ENCODE assay signal across 9 cellular contexts in genomic region chr20:35490736-35491181, GRCh38. TPM values are rescaled to one million over a fixed set of nuclear protein-coding genes. Genes with fewer than 3 reads are reported as not detected.
DNase-seq lines count a peak whose midpoint lies in the region; ATAC-seq, FAIRE-seq and TF ChIP-seq lines count a peak whose summit lies in the region.
"Had no signal": no experiment of that assay in that cellular context is flagged by ENCODE, and none has a peak within 500 bp of the region (broad histone marks: within the 10 kb centered on the region; RNA-seq: fewer than 3 reads in every experiment).

No MANE protein-coding gene starts in this region.

- H3K27me3 ChIP-seq in spleen (replicated peaks in 1 of 7) (no peaks in the 10 kb centered on the region), ovary (no peaks in the 10 kb centered on the region)

- TF ChIP-seq CTCF in spleen (IDR thresholded peaks at IDR 0.05 in 8 of 11, conservative IDR thresholded peaks at IDR 0.05 in 3 of 11), result no peak
- no peak for TF ChIP-seq CTCF in D721Med (IDR thresholded peaks at IDR 0.05; ENCODE audit: insufficient read depth, missing control alignments)
- TF ChIP-seq CTCF in ovary (IDR thresholded peaks at IDR 0.05), result no peak

- peaks cover 43% of the 10 kb centered on the region for H3K36me3 Mint-ChIP-seq in T-helper 1 cell treated with Interleukin-12 subunit alpha and Interleukin-12 subunit beta and Interleukin-4 antibody, amounts not matched to agents 30 μg/mL and 1 μg/mL, for 36 hours (ENCODE audit: low read depth)
- peaks cover 55% of the 10 kb centered on the region for H3K36me3 Mint-ChIP-seq in activated naive CD8-positive, alpha-beta T cell treated with anti-CD3 and anti-CD28 coated beads, Interleukin-2, amount 50 U/mL, for 24 hours (ENCODE audit: low read depth)

- no peak for TF ChIP-seq EP300 in ovary (IDR thresholded peaks at IDR 0.05)

- no peaks in the 10 kb centered on the region for H3K27me3 Mint-ChIP-seq in T-helper 1 cell treated with Interleukin-12 subunit alpha and Interleukin-12 subunit beta and Interleukin-4 antibody, amounts not matched to agents 30 μg/mL and 1 μg/mL, for 36 hours (ENCODE audit: low read depth)
- no peaks in the 10 kb centered on the region for H3K27me3 Mint-ChIP-seq in activated naive CD8-positive, alpha-beta T cell treated with anti-CD3 and anti-CD28 coated beads, Interleukin-2, amount 50 U/mL, for 24 hours

- H3K4me3 ChIP-seq in spleen (peak overlapping the region; percentile 26 to 75 (median 54)), ovary (no peak overlapping the region)
- H3K4me3 ChIP-seq: K562 had no signal

- ATAC-seq in HG02970 (IDR thresholded peaks at IDR 0.05; ENCODE audit: low FRiP score, unreplicated experiment), result peak; percentile 77
- peak; percentile 100 for ATAC-seq in activated naive CD8-positive, alpha-beta T cell treated with anti-CD3 and anti-CD28 coated beads, Interleukin-2, amount 50 U/mL, for 24 hours
- ATAC-seq: K562 had no signal

- no peaks in the 10 kb centered on the region for H3K9me3 Mint-ChIP-seq in T-helper 1 cell treated with Interleukin-12 subunit alpha and Interleukin-12 subunit beta and Interleukin-4 antibody, amounts not matched to agents 30 μg/mL and 1 μg/mL, for 36 hours
- H3K9me3 Mint-ChIP-seq in activated naive CD8-positive, alpha-beta T cell treated with anti-CD3 and anti-CD28 coated beads, Interleukin-2, amount 50 U/mL, for 24 hours, result no peaks in the 10 kb centered on the region

- FAIRE-seq in D721Med (lab: Jason Lieb, UNC), result no peak
- FAIRE-seq: K562 had no signal

- H3K4me1 ChIP-seq in spleen, result peaks cover 19 to 88% (median 60%) of the 10 kb centered on the region in 6 donors
- H3K4me1 ChIP-seq in ovary (ENCODE audit: insufficient read depth), result no peaks in the 10 kb centered on the region

- intact Hi-C loops in spleen (cut with DNase I; ENCODE audit: low total_unique reads), result no loop called here
- intact Hi-C loops in ovary (cut with DNase I), result no loop called here

- 12 to 18% (median 17%) methylated on average over 6 of the region's 6 CpGs for WGBS in spleen, 5 donors
- 84 to 97% (median 90%) methylated on average over 6 of the region's 6 CpGs for WGBS in ovary, 3 donors

- H3K4me1 Mint-ChIP-seq in T-helper 1 cell treated with Interleukin-12 subunit alpha and Interleukin-12 subunit beta and Interleukin-4 antibody, amounts not matched to agents 30 μg/mL and 1 μg/mL, for 36 hours (ENCODE audit: low read depth), result peaks cover 42% of the 10 kb centered on the region
- H3K4me1 Mint-ChIP-seq in activated naive CD8-positive, alpha-beta T cell treated with anti-CD3 and anti-CD28 coated beads, Interleukin-2, amount 50 U/mL, for 24 hours, result peaks cover 43% of the 10 kb centered on the region

- H3K36me3 ChIP-seq in spleen, result peaks cover 5 to 80% (median 33%) of the 10 kb centered on the region in 6 donors
- no peaks in the 10 kb centered on the region for H3K36me3 ChIP-seq in ovary

- H3K4me3 Mint-ChIP-seq in T-helper 1 cell treated with Interleukin-12 subunit alpha and Interleukin-12 subunit beta and Interleukin-4 antibody, amounts not matched to agents 30 μg/mL and 1 μg/mL, for 36 hours, result peak overlapping the region; percentile 100
- peak overlapping the region; percentile 95 for H3K4me3 Mint-ChIP-seq in activated naive CD8-positive, alpha-beta T cell treated with anti-CD3 and anti-CD28 coated beads, Interleukin-2, amount 50 U/mL, for 24 hours

- TF ChIP-seq POLR2A in GM18526 (IDR thresholded peaks at IDR 0.05; ENCODE audit: extremely low read depth, insufficient read length) (peak; percentile 64), spleen (IDR thresholded peaks at IDR 0.05) (peak; percentile 15 to 72 (median 36)), ovary (IDR thresholded peaks at IDR 0.05) (no peak)

- H3K27ac Mint-ChIP-seq in T-helper 1 cell treated with Interleukin-12 subunit alpha and Interleukin-12 subunit beta and Interleukin-4 antibody, amounts not matched to agents 30 μg/mL and 1 μg/mL, for 36 hours, result peak overlapping the region; percentile 100
- peak overlapping the region; percentile 94 for H3K27ac Mint-ChIP-seq in activated naive CD8-positive, alpha-beta T cell treated with anti-CD3 and anti-CD28 coated beads, Interleukin-2, amount 50 U/mL, for 24 hours

- H3K9me3 ChIP-seq in spleen (no peaks in the 10 kb centered on the region), ovary (no peaks in the 10 kb centered on the region)

- peak; percentile 63 for DNase-seq in activated naive CD8-positive, alpha-beta T cell treated with anti-CD3 and anti-CD28 coated beads, Interleukin-2, amount 50 U/mL, for 24 hours
- DNase-seq in spleen, result peak; percentile 88
- DNase-seq in NCI-H1694 (lab: John Stamatoyannopoulos, UW), result no peak
- no peak for DNase-seq in D721Med (ENCODE audit: insufficient read length, low spot score)
- DNase-seq in ovary, result no peak

- H3K27ac ChIP-seq in spleen, result peak overlapping the region; percentile 62 to 94 (median 88)
- H3K27ac ChIP-seq in ovary, result no peak overlapping the region

RNA-seq across cellular contexts. Expression of gene CEP250, which starts 35.4 kb away (rescaled TPM):
- total RNA-seq in spleen (10 to 100 TPM; 44.3 to 70.0 (median 50.6) TPM), ovary (10 to 100 TPM; 20.6 to 44.2 (median 27.9) TPM)
- polyA plus RNA-seq in spleen (10 to 100 TPM; 15.2 to 25.6 (median 15.7) TPM), ovary (10 to 100 TPM; 11.7 to 16.0 TPM)

RNA-seq across cellular contexts. Expression of gene C20orf173, which starts 38.7 kb away (rescaled TPM):
- total RNA-seq in spleen (not detected), ovary (not detected)
- polyA plus RNA-seq in spleen (not detected), ovary (not detected)
- total RNA-seq: K562 had no signal
- polyA plus RNA-seq: K562 had no signal

RNA-seq across cellular contexts. Expression of gene ERGIC3, which starts 51.1 kb away (rescaled TPM):
- total RNA-seq in spleen (100 to 1,000 TPM; 127 to 179 (median 149) TPM), ovary (100 to 1,000 TPM; 168 to 278 (median 221) TPM)
- polyA plus RNA-seq in spleen (100 to 1,000 TPM; 134 to 179 (median 145) TPM), ovary (100 to 1,000 TPM; 212 to 354 TPM)

RNA-seq across cellular contexts. Expression of gene GDF5, which starts 52.7 kb away (rescaled TPM):
- not detected for total RNA-seq in spleen
- polyA plus RNA-seq in spleen, result under 1 TPM; 0.02 to 0.06 (median 0.03) TPM
- under 1 TPM in 2 of 7 donors, not detected in 5; 0.33 to 0.36 TPM for total RNA-seq in ovary
- not detected for polyA plus RNA-seq in ovary
- total RNA-seq: K562 had no signal

Comparison
In these comparisons a context has a peak if more than half of its experiments do, and no peak if none do; other contexts are left out.
1. DNase-seq: peak in activated naive CD8-positive, alpha-beta T cell treated with anti-CD3 and anti-CD28 coated beads, Interleukin-2, amount 50 U/mL, for 24 hours (single experiment) and spleen (single experiment); none in NCI-H1694 (single experiment), D721Med (single experiment) and ovary (0 of 5).
2. H3K27ac ChIP-seq: peak in spleen (8 of 8); none in ovary (0 of 2).